ENCODE assay signal across 8 cellular contexts in the genomic region with DNA sequence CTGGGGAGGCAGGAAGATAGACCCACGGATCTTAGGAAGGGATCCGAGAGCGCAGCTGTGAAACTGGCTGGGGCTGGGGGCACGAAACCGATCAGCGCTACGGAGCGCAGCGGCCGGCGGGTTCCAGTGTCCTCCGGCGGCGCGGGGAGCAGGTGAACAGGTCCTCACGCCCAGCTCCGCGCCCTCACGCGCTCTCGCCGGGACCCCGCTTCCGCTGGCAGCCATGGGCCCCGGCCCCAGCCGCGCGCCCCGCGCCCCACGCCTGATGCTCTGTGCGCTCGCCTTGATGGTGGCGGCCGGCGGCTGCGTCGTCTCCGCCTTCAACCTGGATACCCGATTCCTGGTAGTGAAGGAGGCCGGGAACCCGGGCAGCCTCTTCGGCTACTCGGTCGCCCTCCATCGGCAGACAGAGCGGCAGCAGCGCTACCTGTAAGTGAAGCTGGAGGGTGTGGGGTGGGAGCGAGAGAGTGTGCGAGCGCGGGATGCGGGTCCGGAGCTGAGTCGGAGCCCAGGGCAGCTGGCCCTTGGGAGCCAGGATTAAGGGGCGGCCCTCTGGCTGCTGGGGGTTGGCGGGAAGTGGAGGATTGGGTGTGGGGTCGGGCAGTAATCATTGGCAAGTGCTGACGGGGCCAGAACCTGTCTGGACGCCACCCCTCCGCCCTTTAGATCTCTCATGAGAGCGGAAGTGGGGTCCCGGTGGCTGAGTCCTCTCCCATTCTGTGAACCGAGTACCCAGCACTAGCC. TPM values are rescaled to one million over a fixed set of nuclear protein-coding genes. Genes with fewer than 3 reads are reported as not detected.
DNase-seq lines count a peak whose midpoint lies in the region; TF ChIP-seq lines count a peak whose summit lies in the region.

No MANE protein-coding gene starts in this region.

- peak overlapping the region; percentile 53 for H3K27ac ChIP-seq in mesendoderm (ENCODE audit: low read depth, low read length)

- peak overlapping the region; percentile 12 for H3K18ac ChIP-seq in mesendoderm (ENCODE audit: low read length)

- peaks cover 2% of the 10 kb centered on the region for H3K36me3 Mint-ChIP-seq in activated CD4-positive, alpha-beta T cell treated with anti-CD3 and anti-CD28 coated beads, Interleukin-2, amount 10 ng/mL, durations not matched to agents 24 days and 14 days (ENCODE audit: low read depth)

- H3K4me1 ChIP-seq in mesendoderm (ENCODE audit: control insufficient read depth, low read depth, low read length): peaks cover 21% of the 10 kb centered on the region

- no peak overlapping the region for H2AK5ac ChIP-seq in mesendoderm (ENCODE audit: low read length)

- H3K27me3 Mint-ChIP-seq in activated CD4-positive, alpha-beta T cell treated with anti-CD3 and anti-CD28 coated beads, Interleukin-2, amount 10 ng/mL, durations not matched to agents 24 days and 14 days: peaks cover 3% of the 10 kb centered on the region

- H3K4me3 ChIP-seq in mesendoderm (ENCODE audit: low read length): peak overlapping the region; percentile 42

- peak overlapping the region; percentile 69 for H3K27ac Mint-ChIP-seq in activated CD4-positive, alpha-beta T cell treated with anti-CD3 and anti-CD28 coated beads, Interleukin-2, amount 10 ng/mL, durations not matched to agents 24 days and 14 days

- H4K8ac ChIP-seq in mesendoderm (ENCODE audit: low read depth, low read length): no peak overlapping the region

- no peak overlapping the region for H2BK120ac ChIP-seq in mesendoderm (ENCODE audit: low read depth, low read length)

- WGBS in mesendoderm (ENCODE audit: extremely low coverage, insufficient coverage, low lambda C conversion rate): no CpG with 5 or more reads among the region's 64 CpGs

- peak overlapping the region; percentile 83 for H3K56ac ChIP-seq in mesendoderm (ENCODE audit: low read length)

- H3K9me3 Mint-ChIP-seq in activated CD4-positive, alpha-beta T cell treated with anti-CD3 and anti-CD28 coated beads, Interleukin-2, amount 10 ng/mL, durations not matched to agents 24 days and 14 days: no peaks in the 10 kb centered on the region

- in situ Hi-C loops in Caki2 (cut with HindIII; ENCODE audit: low pct_unique_long_range_greater_than_20kb, low sequenced_read_pairs): no loop called here

- H2BK15ac ChIP-seq in mesendoderm (replicated peaks; ENCODE audit: low read depth): no peak overlapping the region

- CTCF ChIA-PET in HEK293T (lab: Yijun Ruan, JAX): interaction anchor here (0.8 to 1.8 kb wide), 6 partner anchors 9 to 58 kb away, joined by 3 to 14 read pairs (median 4); no protein-coding TSS in a partner anchor

- peak; percentile 66 for DNase-seq in Caki2 (ENCODE audit: low read depth)
- DNase-seq in HEK293T (ENCODE audit: extremely low spot score): peak; percentile 80
- peak; percentile 75 for DNase-seq in NCI-H2171 (lab: John Stamatoyannopoulos, UW)
- DNase-seq in activated CD4-positive, alpha-beta T cell treated with anti-CD3 and anti-CD28 coated beads, Interleukin-2, amount 10 ng/mL, durations not matched to agents 24 days and 14 days: peak; percentile 89
- DNase-seq in dermis microvascular lymphatic vessel endothelial cell (ENCODE audit: low read depth in 2 of 2): peak; percentile 40 to 77
- peak; percentile 93 for DNase-seq in mesendoderm
- DNase-seq in stimulated activated CD8-positive, alpha-beta memory T cell treated with anti-CD3 and anti-CD28 coated beads, Interleukin-15, amount 100 ng/mL, for 48 hours (ENCODE audit: low read depth in 2 of 2): peak; percentile 49 to 61
- DNase-seq in hepatic stellate cell (ENCODE audit: low spot score): no peak

- H3K79me1 ChIP-seq in mesendoderm (ENCODE audit: low read length): no peaks in the 10 kb centered on the region

- H3K4ac ChIP-seq in mesendoderm (ENCODE audit: low read depth, low read length): no peak overlapping the region

- H3K23ac ChIP-seq in mesendoderm (ENCODE audit: low read length): peak overlapping the region; percentile 92

- POLR2A ChIA-PET in HEK293T (lab: Yijun Ruan, JAX): interaction anchor here (0.9 to 2.1 kb wide), 6 partner anchors 8 to 95 kb away, joined by 3 to 7 read pairs (median 5); no protein-coding TSS in a partner anchor

- H3K36me3 ChIP-seq in mesendoderm (ENCODE audit: control insufficient read depth, insufficient read depth, low read length): no peaks in the 10 kb centered on the region

- peak overlapping the region; percentile 96 for H3K4me3 Mint-ChIP-seq in activated CD4-positive, alpha-beta T cell treated with anti-CD3 and anti-CD28 coated beads, Interleukin-2, amount 10 ng/mL, durations not matched to agents 24 days and 14 days

- peak overlapping the region; percentile 53 for H3K4me2 ChIP-seq in mesendoderm (ENCODE audit: low read length)

- H2BK5ac ChIP-seq in mesendoderm (ENCODE audit: low read length): no peak overlapping the region

- intact Hi-C loops in activated CD4-positive, alpha-beta T cell treated with anti-CD3 and anti-CD28 coated beads, Interleukin-2, amount 10 ng/mL, durations not matched to agents 24 days and 14 days (cut with micrococcal nuclease): loop anchor here (1.0 to 2.0 kb wide), 2 partner anchors 29 to 38 kb away; partner anchors contain the start of gene PDK2

- peak overlapping the region; percentile 66 for H3K9ac ChIP-seq in mesendoderm (ENCODE audit: low read length)

- H3K27me3 ChIP-seq in mesendoderm (ENCODE audit: insufficient read depth, low read length, poor library complexity): no peaks in the 10 kb centered on the region

- H4K5ac ChIP-seq in mesendoderm (ENCODE audit: low read length): no peak overlapping the region

- H3K4me1 Mint-ChIP-seq in activated CD4-positive, alpha-beta T cell treated with anti-CD3 and anti-CD28 coated beads, Interleukin-2, amount 10 ng/mL, durations not matched to agents 24 days and 14 days: peaks cover 36% of the 10 kb centered on the region

- no peaks in the 10 kb centered on the region for H3K79me2 ChIP-seq in mesendoderm (ENCODE audit: control insufficient read depth, insufficient read depth, low read length)

TF ChIP-seq in HEK293T, 16 proteins besides CTCF, POLR2A, EP300 and RAD21:
- no peak for TF ChIP-seq SUZ12 (IDR thresholded peaks at IDR 0.05)
- TF ChIP-seq CTBP1 (IDR thresholded peaks at IDR 0.05; ENCODE audit: borderline replicate concordance): 0 out of 2 replicates have a peak, but pooled peaks have one; percentile 5

RNA-seq across cellular contexts. Expression of gene ITGA3, which starts 0.5 kb away (rescaled TPM):
- 419 and 501 TPM in 2 replicates for total RNA-seq in Caki2 (2014; rRNA removed; shearing (Covaris generic); ENCODE audit: low replicate concordance)
- 14.5 and 15.0 TPM in 2 replicates for total RNA-seq in activated CD4-positive, alpha-beta T cell treated with anti-CD3 and anti-CD28 coated beads, Interleukin-2, amount 10 ng/mL, durations not matched to agents 24 days and 14 days
- total RNA-seq in dermis microvascular lymphatic vessel endothelial cell: 104 and 118 TPM in 2 replicates
- polyA plus RNA-seq in mesendoderm (2013, experiment 1 of 2): 13.0 TPM
- polyA plus RNA-seq in mesendoderm (2013, experiment 2 of 2): 13.2 TPM

RNA-seq across cellular contexts. Expression of gene PDK2, which starts 38.8 kb away (rescaled TPM):
- 17.8 and 58.4 TPM in 2 replicates for total RNA-seq in Caki2 (2014; rRNA removed; shearing (Covaris generic); ENCODE audit: low replicate concordance)
- 10.9 and 11.8 TPM in 2 replicates for total RNA-seq in activated CD4-positive, alpha-beta T cell treated with anti-CD3 and anti-CD28 coated beads, Interleukin-2, amount 10 ng/mL, durations not matched to agents 24 days and 14 days
- total RNA-seq in dermis microvascular lymphatic vessel endothelial cell: 8.0 and 20.5 TPM in 2 replicates
- polyA plus RNA-seq in mesendoderm (2013, experiment 1 of 2): 10.1 TPM
- 11.8 TPM for polyA plus RNA-seq in mesendoderm (2013, experiment 2 of 2)
